8 cellular contexts compared by ENCODE assay signal in genomic region chr1:94416901-94417701, GRCh38. TPM values are rescaled to one million over a fixed set of nuclear protein-coding genes. Genes with fewer than 3 reads are reported as not detected.
DNase-seq lines count a peak whose midpoint lies in the region; ATAC-seq, FAIRE-seq and TF ChIP-seq lines count a peak whose summit lies in the region.

No MANE protein-coding gene starts in this region.

- no peaks in the 10 kb centered on the region for H3K9me3 ChIP-seq in pancreas

- no peaks in the 10 kb centered on the region for H3K27me3 ChIP-seq in pancreas

- H3K36me3 ChIP-seq in pancreas = no peaks in the 10 kb centered on the region

- peak; percentile 37 to 72 (median 58) for ATAC-seq in pancreas
- ATAC-seq in GM19023 (IDR thresholded peaks at IDR 0.05; ENCODE audit: unreplicated experiment) = no peak
- ATAC-seq in GM18867 (IDR thresholded peaks at IDR 0.05; ENCODE audit: unreplicated experiment) = no peak

- no peak for TF ChIP-seq CTCF in foreskin fibroblast (IDR thresholded peaks at IDR 0.05; ENCODE audit: low read depth, low read length)
- no peak for TF ChIP-seq CTCF in pancreas (IDR thresholded peaks at IDR 0.05)

- H3K4me3 ChIP-seq in foreskin fibroblast (ENCODE audit: low read depth in 1 of 2, low read length in 2 of 2) (peak overlapping the region; percentile 83 to 95), pancreas (peak overlapping the region; percentile 68 to 98 (median 87))

- H3K27ac ChIP-seq in pancreas = peak overlapping the region; percentile 80 to 97 (median 90)

- no peak for FAIRE-seq in pancreas (lab: Jason Lieb, UNC)

- peaks cover 0 to 37% (median 18%) of the 10 kb centered on the region in 3 donors for H3K4me1 ChIP-seq in pancreas

- 14 to 15% methylated on average over 14 of the region's 14 CpGs for WGBS in pancreas, 2 donors

- DNase-seq in DMS153 treated with DMSO at 0.1 percent for 48 hours (lab: John Stamatoyannopoulos, UW; ENCODE audit: unreplicated experiment) (peak; percentile 9), DMS153 (lab: John Stamatoyannopoulos, UW) (no peak), SK-N-DZ (ENCODE audit: low spot score) (peak; percentile 5), foreskin fibroblast (peak; percentile 73 to 87), pancreas (peak in 3 of 6 donors; percentile 45 to 58 (median 53)), COLO668 (lab: John Stamatoyannopoulos, UW; ENCODE audit: unreplicated experiment) (no peak)

- intact Hi-C loops in pancreas (cut with DNase I) = no loop called here

RNA-seq across cellular contexts. Expression of gene ABCD3, which starts 1.1 kb away (rescaled TPM):
- polyA plus RNA-seq in SK-N-DZ (2014; cell fraction: cytosol; rRNA removed) = 26.5 and 27.6 TPM in 2 replicates
- polyA plus RNA-seq in SK-N-DZ (2014; cell fraction: nucleus; rRNA removed) = 17.6 and 17.8 TPM in 2 replicates
- 10 to 100 TPM; 26.1 to 35.8 (median 33.5) TPM for total RNA-seq in pancreas
- 10 to 100 TPM; 11.7 to 29.0 TPM for polyA plus RNA-seq in pancreas

Comparison
In these comparisons a context has a peak if more than half of its experiments do, and no peak if none do; other contexts are left out.
1. DNase-seq: peak in DMS153 treated with DMSO at 0.1 percent for 48 hours (single experiment), SK-N-DZ (single experiment) and foreskin fibroblast (2 of 2); none in DMS153 (single experiment) and COLO668 (single experiment).
2. ATAC-seq: peak in pancreas (4 of 4); none in GM19023 (single experiment) and GM18867 (single experiment).